ENCODE assay signal across 9 cellular contexts in genomic region chr2:237616373-237617304, GRCh38. TPM values are rescaled to one million over a fixed set of nuclear protein-coding genes. Genes with fewer than 3 reads are reported as not detected.
DNase-seq lines count a peak whose midpoint lies in the region; ATAC-seq and TF ChIP-seq lines count a peak whose summit lies in the region.
"Had no signal": no experiment of that assay in that cellular context is flagged by ENCODE, and none has a peak within 500 bp of the region (broad histone marks: within the 10 kb centered on the region; RNA-seq: fewer than 3 reads in every experiment).

No MANE protein-coding gene starts in this region.

- no peak overlapping the region for H3K4me3 ChIP-seq in astrocyte of the spinal cord (ENCODE audit: low read depth, low read length)
- H3K4me3 ChIP-seq in left lung = no peak overlapping the region
- H3K4me3 ChIP-seq in transverse colon = no peak overlapping the region

- H3K4me1 ChIP-seq in left lung = peaks cover 30 to 52% of the 10 kb centered on the region in 2 donors
- peaks cover 6 to 24% (median 15%) of the 10 kb centered on the region in 4 donors for H3K4me1 ChIP-seq in transverse colon

- no peaks in the 10 kb centered on the region for H3K27me3 Mint-ChIP-seq in activated T-cell treated with anti-CD3 and anti-CD28 coated beads, Interleukin-2, amount 50 U/mL, for 72 hours (ENCODE audit: low read depth)

- H3K36me3 ChIP-seq in left lung (no peaks in the 10 kb centered on the region), transverse colon (no peaks in the 10 kb centered on the region)

- H3K4me3 Mint-ChIP-seq in activated T-cell treated with anti-CD3 and anti-CD28 coated beads, Interleukin-2, amount 50 U/mL, for 72 hours = peak overlapping the region; percentile 22 to 69

- no peaks in the 10 kb centered on the region for H3K9me3 Mint-ChIP-seq in activated T-cell treated with anti-CD3 and anti-CD28 coated beads, Interleukin-2, amount 50 U/mL, for 72 hours

- 51 to 53% methylated on average over 8 to 12 of the region's 12 CpGs for WGBS in transverse colon (ENCODE audit: low coverage in 1 of 2), 2 donors

- H3K27ac ChIP-seq in left lung (peak overlapping the region; percentile 59 to 73), transverse colon (peak overlapping the region; percentile 63 to 83 (median 76))

- no peaks in the 10 kb centered on the region for H3K9me3 ChIP-seq in left lung
- no peaks in the 10 kb centered on the region for H3K9me3 ChIP-seq in transverse colon

- no peak for TF ChIP-seq POLR2A in transverse colon (IDR thresholded peaks at IDR 0.05)

- DNase-seq in activated T-cell treated with anti-CD3 and anti-CD28 coated beads, Interleukin-2, amount 50 U/mL, for 72 hours = no peak
- no peak for DNase-seq in activated T-cell treated with anti-CD3 and anti-CD28 coated beads, Interleukin-2, amount 50 U/mL, for 1 hour
- DNase-seq in astrocyte of the spinal cord (ENCODE audit: low read depth, low spot score) = peak; percentile 71
- DNase-seq in left lung = peak in 1 of 2 donors; percentile 19
- DNase-seq in transverse colon = no peak
- no peak for DNase-seq in cerebellar cortex (ENCODE audit: low spot score)

- in situ Hi-C loops in astrocyte of the spinal cord (cut with HindIII; ENCODE audit: low sequenced_read_pairs) (no loop called here), transverse colon (cut with MboI; ENCODE audit: low pct_ligation_motif_present in 1 of 4, low pct_unique_long_range_greater_than_20kb in 1 of 4, low sequenced_read_pairs in 3 of 4) (no loop called here)

- H3K27ac Mint-ChIP-seq in activated T-cell treated with anti-CD3 and anti-CD28 coated beads, Interleukin-2, amount 50 U/mL, for 72 hours = no peak overlapping the region

- peak in 1 of 2 donors; percentile 26 for ATAC-seq in activated T-cell treated with anti-CD3 and anti-CD28 coated beads, Interleukin-2, amount 50 U/mL, for 72 hours (replicated peaks in 1 of 2)
- ATAC-seq in left lung = peak; percentile 59
- ATAC-seq in HG03196 (IDR thresholded peaks at IDR 0.05; ENCODE audit: unreplicated experiment) = no peak
- ATAC-seq in HG03457 (IDR thresholded peaks at IDR 0.05; ENCODE audit: unreplicated experiment) = no peak

- H3K4me1 Mint-ChIP-seq in activated T-cell treated with anti-CD3 and anti-CD28 coated beads, Interleukin-2, amount 50 U/mL, for 72 hours (ENCODE audit: low read depth) = peaks cover 18% of the 10 kb centered on the region

- TF ChIP-seq CTCF in astrocyte of the spinal cord (IDR thresholded peaks at IDR 0.05; ENCODE audit: low read depth, low read length) (no peak), left lung (IDR thresholded peaks at IDR 0.05) (no peak), transverse colon (IDR thresholded peaks at IDR 0.05) (no peak)

- peak; percentile 7 for TF ChIP-seq EP300 in transverse colon (IDR thresholded peaks at IDR 0.05; ENCODE audit: low read depth)

- H3K36me3 Mint-ChIP-seq in activated T-cell treated with anti-CD3 and anti-CD28 coated beads, Interleukin-2, amount 50 U/mL, for 72 hours (ENCODE audit: insufficient read depth in 2 of 2) = no peaks in the 10 kb centered on the region

- intact Hi-C loops in left lung (cut with DNase I) (no loop called here), transverse colon (cut with DNase I; ENCODE audit: low total_unique reads) (no loop called here)

- H3K27me3 ChIP-seq in left lung (peaks cover 0 to 7% of the 10 kb centered on the region in 2 donors), transverse colon (no peaks in the 10 kb centered on the region)

RNA-seq across cellular contexts. Expression of gene LRRFIP1, which starts 10.7 kb away (rescaled TPM):
- total RNA-seq in activated T-cell treated with anti-CD3 and anti-CD28 coated beads, Interleukin-2, amount 50 U/mL, for 72 hours = 100 to 1,000 TPM; 198 to 239 TPM
- 100 to 1,000 TPM; 123 to 160 TPM for total RNA-seq in left lung
- total RNA-seq in transverse colon = 100 to 1,000 TPM in 3 of 4 donors, 10 to 100 TPM in 1; 98.5 to 147 (median 122) TPM

RNA-seq across cellular contexts. Expression of gene RAB17, which starts 26.1 kb away (rescaled TPM):
- under 1 TPM in 1 of 2 donors, not detected in 1; 0.09 TPM for total RNA-seq in activated T-cell treated with anti-CD3 and anti-CD28 coated beads, Interleukin-2, amount 50 U/mL, for 72 hours
- total RNA-seq in left lung (10 to 100 TPM; 35.5 to 37.9 TPM), transverse colon (100 to 1,000 TPM in 1 of 4 donors, 10 to 100 TPM in 3; 25.1 to 104 (median 65.6) TPM)
- total RNA-seq: T-helper 1 cell treated with Interleukin-12 subunit alpha and Interleukin-12 subunit beta and Interleukin-4 antibody, amounts not matched to agents 30 ng/mL and 1 ng/mL, for 36 hours had no signal

RNA-seq across cellular contexts. Expression of gene PRLH, which starts 50.3 kb away (rescaled TPM):
- total RNA-seq in activated T-cell treated with anti-CD3 and anti-CD28 coated beads, Interleukin-2, amount 50 U/mL, for 72 hours = not detected
- total RNA-seq in left lung = not detected
- not detected for total RNA-seq in transverse colon
- total RNA-seq: T-helper 1 cell treated with Interleukin-12 subunit alpha and Interleukin-12 subunit beta and Interleukin-4 antibody, amounts not matched to agents 30 ng/mL and 1 ng/mL, for 36 hours had no signal

Comparison
In these comparisons a context has a peak if more than half of its experiments do, and no peak if none do; other contexts are left out.
1. RNA of gene RAB17, which starts 26.1 kb away (total RNA-seq): 25.1 to 104 TPM in transverse colon and 35.5 to 37.9 TPM in left lung; 0.09 TPM in activated T-cell treated with anti-CD3 and anti-CD28 coated beads, Interleukin-2, amount 50 U/mL, for 72 hours; every median in the first group is over 10 times any median in the second.